15 cellular contexts compared by ENCODE assay signal in genomic region chr12:40738856-40739255, GRCh38. TPM values are rescaled to one million over a fixed set of nuclear protein-coding genes. Genes with fewer than 3 reads are reported as not detected.
A peak's percentile ranks its signal among the peaks of the same experiment; 100 is the strongest.
DNase-seq lines count a peak whose midpoint lies in the region; ATAC-seq lines count a peak whose summit lies in the region.
"Had no signal": no experiment of that assay in that cellular context is flagged by ENCODE, and none has a peak within 500 bp of the region (broad histone marks: within the 10 kb centered on the region; RNA-seq: fewer than 3 reads in every experiment).

No MANE protein-coding gene starts in this region.

- DNase-seq in NCI-H446 treated with DMSO at 0.1 percent for 48 hours (lab: John Stamatoyannopoulos, UW) (peak; percentile 9), retina (peak; percentile 10), NCI-H1436 (lab: John Stamatoyannopoulos, UW) (no peak), ureter (ENCODE audit: low spot score) (no peak)
- DNase-seq: Caco-2; CD4-positive, CD25-positive, alpha-beta regulatory T cell; CD8-positive, alpha-beta T cell; DMS153; DND-41; GM23248; H7; HCEC 1CT had no signal

- ATAC-seq in GM18868 (IDR thresholded peaks at IDR 0.05; ENCODE audit: unreplicated experiment) (peak; percentile 74), HG03442 (IDR thresholded peaks at IDR 0.05; ENCODE audit: unreplicated experiment) (no peak)
- ATAC-seq: CD8-positive, alpha-beta T cell had no signal

RNA-seq across cellular contexts. Expression of gene CNTN1, which starts 46.6 kb away (rescaled TPM):
- 11.7 TPM for total RNA-seq in ureter
- total RNA-seq: B cell; Caco-2; CD4-positive, CD25-positive, alpha-beta regulatory T cell; CD8-positive, alpha-beta T cell had no signal

Comparison
In these comparisons a context has a peak if more than half of its experiments do, and no peak if none do; other contexts are left out.
1. DNase-seq: peak in NCI-H446 treated with DMSO at 0.1 percent for 48 hours (single experiment) and retina (single experiment); none in NCI-H1436 (single experiment) and ureter (single experiment).